Comparison of ENCODE assay signal across 19 cellular contexts in the genomic region with DNA sequence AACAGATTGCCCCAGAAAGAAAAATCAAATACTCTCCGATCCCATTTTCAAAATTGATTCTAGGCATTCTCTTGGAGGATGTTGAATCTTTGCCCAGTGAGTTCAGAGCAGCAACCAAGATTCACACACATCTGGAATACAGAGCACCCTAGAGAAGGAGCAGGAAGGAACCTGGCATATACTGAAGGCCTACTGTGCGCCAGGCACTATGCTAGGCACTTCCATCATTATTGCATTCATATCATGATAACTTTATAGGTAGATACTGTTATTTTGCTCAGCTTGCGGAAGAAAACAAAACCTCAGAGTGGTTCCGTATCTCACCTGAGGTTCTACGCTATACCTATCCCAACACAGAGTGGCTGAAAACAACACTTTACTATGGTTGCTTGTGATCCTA.
"Had no signal": no experiment of that assay in that cellular context is flagged by ENCODE, and none has a peak within 500 bp of the region (broad histone marks: within the 10 kb centered on the region; RNA-seq: fewer than 3 reads in every experiment).

No MANE protein-coding gene starts in this region.

- H3K27ac Mint-ChIP-seq: progenitor cell of endocrine pancreas had no signal

- H3K4me3 ChIP-seq: gastrocnemius medialis, heart right ventricle, ovary, skin epidermis, testis, tibial nerve, upper lobe of right lung, vagina had no signal

- H3K27ac ChIP-seq: dorsolateral prefrontal cortex, gastrocnemius medialis, heart right ventricle, ovary, skin epidermis, testis, tibial nerve, upper lobe of right lung, vagina had no signal

- ATAC-seq: gastrocnemius medialis; heart right ventricle; naive thymus-derived CD8-positive, alpha-beta T cell; right cardiac atrium; upper lobe of right lung had no signal

- H3K36me3 Mint-ChIP-seq: naive thymus-derived CD8-positive, alpha-beta T cell had no signal

- H3K27me3 Mint-ChIP-seq: naive thymus-derived CD8-positive, alpha-beta T cell had no signal

- H3K9me3 Mint-ChIP-seq: naive thymus-derived CD8-positive, alpha-beta T cell had no signal

- DNase-seq: cortex of kidney; dorsolateral prefrontal cortex; effector CD8-positive, alpha-beta T cell; gastrocnemius medialis; heart right ventricle; hypothalamus; kidney glomerular epithelial cell; naive thymus-derived CD8-positive, alpha-beta T cell; right cardiac atrium; stimulated activated CD4-positive, alpha-beta T cell treated with anti-CD3 and anti-CD28 coated beads, Interleukin-2, amount 100 ng/mL, for 24 hours; stimulated activated CD4-positive, alpha-beta T cell treated with anti-CD3 and anti-CD28 coated beads, Interleukin-4, amount 100 ng/mL, for 4 hours; stimulated activated naive CD4-positive, alpha-beta T cell; testis; upper lobe of right lung had no signal

- H3K27me3 ChIP-seq: dorsolateral prefrontal cortex, gastrocnemius medialis, ovary, testis, tibial nerve, upper lobe of right lung, vagina had no signal

- H3K36me3 ChIP-seq: gastrocnemius medialis, heart right ventricle, ovary, tibial nerve, upper lobe of right lung, vagina had no signal

- H3K4me3 Mint-ChIP-seq: naive thymus-derived CD8-positive, alpha-beta T cell had no signal

- H3K9me3 ChIP-seq: gastrocnemius medialis, ovary, testis, tibial nerve, upper lobe of right lung, vagina had no signal

- H3K4me1 ChIP-seq: gastrocnemius medialis, testis, upper lobe of right lung had no signal
